10 cellular contexts compared by ENCODE assay signal in genomic region chr1:224565186-224565585, GRCh38. TPM values are rescaled to one million over a fixed set of nuclear protein-coding genes. Genes with fewer than 3 reads are reported as not detected.
DNase-seq lines count a peak whose midpoint lies in the region; ATAC-seq, FAIRE-seq and TF ChIP-seq lines count a peak whose summit lies in the region.
"Had no signal": no experiment of that assay in that cellular context is flagged by ENCODE, and none has a peak within 500 bp of the region (broad histone marks: within the 10 kb centered on the region; RNA-seq: fewer than 3 reads in every experiment).

No MANE protein-coding gene starts in this region.

- FAIRE-seq in small intestine (lab: Jason Lieb, UNC) = no peak
- FAIRE-seq: A204.1 had no signal

- DNase-seq in NK-92 treated with Interleukin-12 subunit alpha and Interleukin-12 subunit beta, amount 100 ng/mL, for 24 hours (lab: John Stamatoyannopoulos, UW) = peak; percentile 70
- no peak for DNase-seq in NK-92 (lab: John Stamatoyannopoulos, UW; ENCODE audit: unreplicated experiment)
- peak; percentile 86 to 91 for DNase-seq in SJSA1 (ENCODE audit: low read depth in 1 of 2, low spot score in 2 of 2)
- DNase-seq in fibroblast of peridontal ligament (ENCODE audit: extremely low read depth) = peak; percentile 71
- DNase-seq in superior temporal gyrus (ENCODE audit: extremely low spot score) = peak; percentile 58
- no peak for DNase-seq in small intestine
- DNase-seq: stimulated activated naive CD4-positive, alpha-beta T cell had no signal

- ATAC-seq in GM18505 (IDR thresholded peaks at IDR 0.05; ENCODE audit: unreplicated experiment) (no peak), HG03565 (IDR thresholded peaks at IDR 0.05; ENCODE audit: unreplicated experiment) (no peak)

- no peak overlapping the region for H3K4me3 ChIP-seq in SJSA1
- H3K4me3 ChIP-seq in small intestine (ENCODE audit: low read depth in 1 of 2, low read length in 2 of 2) = no peak overlapping the region

- 77 to 90% (median 80%) methylated on average over 5 of the region's 5 CpGs for WGBS in small intestine, 3 donors

- H3K27ac ChIP-seq in SJSA1 (peak overlapping the region; percentile 80), small intestine (ENCODE audit: low read depth in 1 of 2, low read length in 1 of 2) (no peak overlapping the region)

- H3K9me3 ChIP-seq in SJSA1 (replicated peaks) (no peaks in the 10 kb centered on the region), small intestine (ENCODE audit: control insufficient read depth, low read depth) (no peaks in the 10 kb centered on the region)

- H3K4me1 ChIP-seq in SJSA1 (replicated peaks) (peaks cover 29% of the 10 kb centered on the region), small intestine (ENCODE audit: control insufficient read depth in 2 of 2, insufficient read depth in 1 of 2, low read depth in 1 of 2, low read length in 1 of 2) (no peaks in the 10 kb centered on the region)

- TF ChIP-seq POLR2A in GM18505 (IDR thresholded peaks at IDR 0.05; ENCODE audit: borderline replicate concordance, extremely low read depth, insufficient read depth, insufficient read length) = no peak

- H3K27me3 ChIP-seq in SJSA1 (replicated peaks) (no peaks in the 10 kb centered on the region), small intestine (ENCODE audit: control insufficient read depth in 2 of 2, insufficient read depth in 2 of 2, low read length in 2 of 2) (no peaks in the 10 kb centered on the region)

- no peaks in the 10 kb centered on the region for H3K36me3 ChIP-seq in SJSA1
- no peaks in the 10 kb centered on the region for H3K36me3 ChIP-seq in small intestine (ENCODE audit: control insufficient read depth in 2 of 2, insufficient read depth in 2 of 2, low read length in 2 of 2)

RNA-seq across cellular contexts. Expression of gene CNIH3, which starts 50.9 kb away (rescaled TPM):
- 7.8 and 7.9 TPM in 2 replicates for total RNA-seq in SJSA1 (2014; rRNA removed; shearing (Covaris generic))
- under 1 TPM in 1 of 3 donors, not detected in 2; 0.70 TPM for polyA plus RNA-seq in small intestine

Comparison
In these comparisons a context has a peak if more than half of its experiments do, and no peak if none do; other contexts are left out.
1. DNase-seq: peak in NK-92 treated with Interleukin-12 subunit alpha and Interleukin-12 subunit beta, amount 100 ng/mL, for 24 hours (single experiment), SJSA1 (2 of 2), fibroblast of peridontal ligament (single experiment) and superior temporal gyrus (single experiment); none in NK-92 (single experiment) and small intestine (single experiment).